13 cellular contexts compared by ENCODE assay signal in genomic region chr5:68292316-68292715, GRCh38.
DNase-seq lines count a peak whose midpoint lies in the region; ATAC-seq and TF ChIP-seq lines count a peak whose summit lies in the region.
"Had no signal": no experiment of that assay in that cellular context is flagged by ENCODE, and none has a peak within 500 bp of the region (broad histone marks: within the 10 kb centered on the region; RNA-seq: fewer than 3 reads in every experiment).

No MANE protein-coding gene starts in this region.

- no peak for ATAC-seq in GM23338
- no peak for ATAC-seq in activated naive CD8-positive, alpha-beta T cell treated with anti-CD3 and anti-CD28 coated beads, Interleukin-2, amount 10 ng/mL, durations not matched to agents 7 days and 5 days (ENCODE audit: low read depth)
- ATAC-seq in GM18870 (IDR thresholded peaks at IDR 0.05; ENCODE audit: unreplicated experiment): no peak

- H3K27ac ChIP-seq in GM23338 (ENCODE audit: low read depth): no peak overlapping the region
- peak overlapping the region in 7 of 21 experiments; percentile 2 to 95 (median 35) for H3K27ac ChIP-seq in skin epidermis
- H3K27ac ChIP-seq in Karpas-422 (ENCODE audit: low read length): no peak overlapping the region

- H3K27me3 ChIP-seq in GM23338 (ENCODE audit: insufficient read depth): no peaks in the 10 kb centered on the region
- no peaks in the 10 kb centered on the region for H3K27me3 ChIP-seq in Karpas-422 (ENCODE audit: low read length)

- no peaks in the 10 kb centered on the region for H3K9me3 Mint-ChIP-seq in GM23338
- no peaks in the 10 kb centered on the region for H3K9me3 Mint-ChIP-seq in activated naive CD8-positive, alpha-beta T cell treated with anti-CD3 and anti-CD28 coated beads, Interleukin-2, amount 10 ng/mL, durations not matched to agents 7 days and 5 days
- H3K9me3 Mint-ChIP-seq: activated B cell treated with CpG ODN at 0.5 μM for 24 hours; activated T-helper 2 cell treated with anti-CD3 and anti-CD28 coated beads, Interferon-gamma antibody, Interleukin-2, Interleukin-4, amounts not matched to agents 10 μg/mL and 5 μg/mL and 100 μg/mL, durations not matched to agents 14 hours and 24 hours and 36 hours had no signal

- no peaks in the 10 kb centered on the region for H3K79me2 ChIP-seq in GM23338 (replicated peaks; ENCODE audit: insufficient read depth)
- peaks cover 13% of the 10 kb centered on the region; the same call in 1 of the 2 replicates for H3K79me2 ChIP-seq in Karpas-422 (ENCODE audit: low read length)

- H3F3A ChIP-seq in GM23338 (replicated peaks; ENCODE audit: low read depth): no peaks in the 10 kb centered on the region

- H3K36me3 Mint-ChIP-seq in GM23338 (ENCODE audit: low read depth): peaks cover 42% of the 10 kb centered on the region
- H3K36me3 Mint-ChIP-seq in activated naive CD8-positive, alpha-beta T cell treated with anti-CD3 and anti-CD28 coated beads, Interleukin-2, amount 10 ng/mL, durations not matched to agents 7 days and 5 days: peaks cover 43% of the 10 kb centered on the region

- POLR2A ChIA-PET in activated naive CD8-positive, alpha-beta T cell treated with anti-CD3 and anti-CD28 coated beads, Interleukin-2, amount 10 ng/mL, durations not matched to agents 7 days and 5 days (lab: Charles Lee): no interaction called here

- H4K20me1 ChIP-seq in GM23338 (replicated peaks; ENCODE audit: insufficient read depth) (no peaks in the 10 kb centered on the region), Karpas-422 (ENCODE audit: insufficient read depth, low read depth, low read length) (no peaks in the 10 kb centered on the region)

- H3K9me3 ChIP-seq in Karpas-422 (ENCODE audit: low read length): no peaks in the 10 kb centered on the region

- H3K4me3 ChIP-seq in GM23338 (no peak overlapping the region), fibroblast of villous mesenchyme (ENCODE audit: low read depth, low read length) (peak overlapping the region; percentile 24), skin epidermis (peak overlapping the region in 5 of 7 experiments; percentile 2 to 57 (median 5)), Karpas-422 (ENCODE audit: low read length) (no peak overlapping the region)

- TF ChIP-seq CTCF in GM23338 (conservative IDR thresholded peaks at IDR 0.05; ENCODE audit: low read depth in 2 of 2) (no peak), fibroblast of villous mesenchyme (IDR thresholded peaks at IDR 0.05; ENCODE audit: insufficient read depth, low read depth, low read length) (no peak)

- H3K27ac Mint-ChIP-seq in GM23338: peak overlapping the region; percentile 22; the same call in 1 of the 2 replicates
- peak overlapping the region; percentile 57 for H3K27ac Mint-ChIP-seq in activated naive CD8-positive, alpha-beta T cell treated with anti-CD3 and anti-CD28 coated beads, Interleukin-2, amount 10 ng/mL, durations not matched to agents 7 days and 5 days
- H3K27ac Mint-ChIP-seq: activated B cell treated with CpG ODN at 0.5 μM for 24 hours; activated T-helper 2 cell treated with anti-CD3 and anti-CD28 coated beads, Interferon-gamma antibody, Interleukin-2, Interleukin-4, amounts not matched to agents 10 μg/mL and 5 μg/mL and 100 μg/mL, durations not matched to agents 14 hours and 24 hours and 36 hours had no signal

- H3K4me1 Mint-ChIP-seq in GM23338: peaks cover 43% of the 10 kb centered on the region
- peaks cover 37% of the 10 kb centered on the region for H3K4me1 Mint-ChIP-seq in activated naive CD8-positive, alpha-beta T cell treated with anti-CD3 and anti-CD28 coated beads, Interleukin-2, amount 10 ng/mL, durations not matched to agents 7 days and 5 days

- no peak for DNase-seq in GM23338 (ENCODE audit: low spot score)
- no peak for DNase-seq in activated naive CD8-positive, alpha-beta T cell treated with anti-CD3 and anti-CD28 coated beads, Interleukin-2, amount 10 ng/mL, durations not matched to agents 7 days and 5 days
- DNase-seq in fibroblast of villous mesenchyme (ENCODE audit: low read depth): no peak
- no peak for DNase-seq in NOMO-1 (lab: John Stamatoyannopoulos, UW; ENCODE audit: unreplicated experiment in 2 of 2)
- DNase-seq in Karpas-422: no peak
- DNase-seq: activated B cell treated with CpG ODN at 0.5 μM for 24 hours, dermis blood vessel endothelial cell, hippocampal formation, NCI-H524 treated with DMSO at 0.1 percent for 48 hours, SHP77 had no signal

- H3K9me2 ChIP-seq in GM23338 (ENCODE audit: insufficient read depth) (no peaks in the 10 kb centered on the region), Karpas-422 (replicated peaks; ENCODE audit: insufficient read depth, low read length) (no peaks in the 10 kb centered on the region)

- H3K36me3 ChIP-seq in GM23338 (ENCODE audit: insufficient read depth): peaks cover 8% of the 10 kb centered on the region; the same call in 1 of the 2 replicates
- H3K36me3 ChIP-seq in Karpas-422 (ENCODE audit: insufficient read depth, low read length): peaks cover 33% of the 10 kb centered on the region

- peaks cover 1% of the 10 kb centered on the region for H3K27me3 Mint-ChIP-seq in GM23338 (ENCODE audit: insufficient read depth, low read depth, poor library complexity)
- no peaks in the 10 kb centered on the region for H3K27me3 Mint-ChIP-seq in activated naive CD8-positive, alpha-beta T cell treated with anti-CD3 and anti-CD28 coated beads, Interleukin-2, amount 10 ng/mL, durations not matched to agents 7 days and 5 days
- H3K27me3 Mint-ChIP-seq: activated B cell treated with CpG ODN at 0.5 μM for 24 hours had no signal

- no peak overlapping the region for H3K9ac ChIP-seq in Karpas-422 (ENCODE audit: low read length)

- no peak overlapping the region for H3K4me3 Mint-ChIP-seq in GM23338
- H3K4me3 Mint-ChIP-seq in activated naive CD8-positive, alpha-beta T cell treated with anti-CD3 and anti-CD28 coated beads, Interleukin-2, amount 10 ng/mL, durations not matched to agents 7 days and 5 days: no peak overlapping the region
- H3K4me3 Mint-ChIP-seq: activated B cell treated with CpG ODN at 0.5 μM for 24 hours had no signal

- H2AFZ ChIP-seq in GM23338 (no peak overlapping the region), Karpas-422 (ENCODE audit: low read length) (no peak overlapping the region)

- H3K4me1 ChIP-seq in GM23338 (ENCODE audit: insufficient read depth) (peaks cover 41% of the 10 kb centered on the region), Karpas-422 (ENCODE audit: low read length) (peaks cover 22% of the 10 kb centered on the region)

- H3K4me2 ChIP-seq in GM23338 (no peak overlapping the region), Karpas-422 (ENCODE audit: low read depth, low read length, poor library complexity, severe bottlenecking) (no peak overlapping the region)

TF ChIP-seq in GM23338, 12 proteins besides CTCF, POLR2A, EP300 and RAD21:
- TF ChIP-seq ZNF331 (CRISPR knock-in tag; IDR thresholded peaks at IDR 0.05; ENCODE audit: low read depth) (no peak), JUNB (IDR thresholded peaks at IDR 0.05; ENCODE audit: unreplicated experiment) (no peak), EZH2phosphoT487 (IDR thresholded peaks at IDR 0.05; ENCODE audit: unreplicated experiment) (no peak), POLR2AphosphoS5 (IDR thresholded peaks at IDR 0.05; ENCODE audit: low read depth) (no peak), REST (IDR thresholded peaks at IDR 0.05; ENCODE audit: unreplicated experiment) (no peak), STAT1 (IDR thresholded peaks at IDR 0.05; ENCODE audit: unreplicated experiment) (no peak), CREB1 (CRISPR knock-in tag; IDR thresholded peaks at IDR 0.05; ENCODE audit: low read depth) (no peak), ZNF114 (CRISPR knock-in tag; IDR thresholded peaks at IDR 0.05) (no peak)
TF ChIP-seq in GM23338: peak in this region for 0.

Comparison
In these comparisons a context has a peak if more than half of its experiments do, and no peak if none do; other contexts are left out.
1. H3K4me3 ChIP-seq: peak in fibroblast of villous mesenchyme (single experiment) and skin epidermis (5 of 7); none in GM23338 (single experiment) and Karpas-422 (single experiment).